Comparison of ENCODE assay signal across 27 cellular contexts in the genomic region with DNA sequence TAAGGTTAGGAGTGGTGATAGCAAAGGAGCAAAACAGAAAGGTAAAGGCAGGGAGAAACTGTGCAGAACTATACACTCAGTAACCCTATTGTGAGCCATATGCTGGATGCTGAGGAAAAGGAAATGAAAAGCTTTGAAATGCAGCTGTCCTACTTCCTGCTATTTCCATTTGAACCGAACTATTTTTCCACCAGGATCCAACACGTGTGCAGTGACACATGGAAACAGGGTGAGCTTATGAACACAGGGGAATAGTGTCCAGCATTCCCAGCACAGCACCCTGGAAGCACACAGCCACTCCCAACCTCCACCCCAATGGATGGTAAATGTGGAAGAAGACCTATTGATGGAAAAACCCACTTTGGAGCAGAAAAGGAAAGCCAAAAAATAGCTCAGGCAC.
"Had no signal": no experiment of that assay in that cellular context is flagged by ENCODE, and none has a peak within 500 bp of the region (broad histone marks: within the 10 kb centered on the region; RNA-seq: fewer than 3 reads in every experiment).

No MANE protein-coding gene starts in this region.

- ATAC-seq: activated naive CD4-positive, alpha-beta T cell treated with anti-CD3 and anti-CD28 coated beads, Interleukin-2, amount 50 U/mL, for 72 hours; T-cell had no signal

- H3K4me3 Mint-ChIP-seq: endodermal cell; naive B cell; neural crest cell; T-cell; T-helper 2 cell treated with Interferon-gamma antibody and Interleukin-4, amounts not matched to agents 5 μg/mL and 100 μg/mL, for 36 hours had no signal

- H3K27ac ChIP-seq: ascending aorta, brain microvascular endothelial cell, colonic mucosa, sigmoid colon, testis, vagina had no signal

- H3K9me3 ChIP-seq: ascending aorta, colonic mucosa, sigmoid colon, testis, vagina had no signal

- H3K36me3 ChIP-seq: ascending aorta, brain microvascular endothelial cell, colonic mucosa, sigmoid colon, vagina had no signal

- H3K4me1 Mint-ChIP-seq: naive B cell, T-cell had no signal

- H3K36me3 Mint-ChIP-seq: activated naive CD4-positive, alpha-beta T cell treated with anti-CD3 and anti-CD28 coated beads, Interleukin-2, amount 50 U/mL, for 72 hours; naive B cell had no signal

- H3K27me3 ChIP-seq: ascending aorta, brain microvascular endothelial cell, colonic mucosa, sigmoid colon, testis, vagina had no signal

- H3K9me3 Mint-ChIP-seq: activated naive CD4-positive, alpha-beta T cell treated with anti-CD3 and anti-CD28 coated beads, Interleukin-2, amount 50 U/mL, for 72 hours; endodermal cell; naive B cell; neural crest cell; T-cell; T-helper 2 cell treated with Interferon-gamma antibody and Interleukin-4, amounts not matched to agents 5 μg/mL and 100 μg/mL, for 36 hours had no signal

- H3K4me1 ChIP-seq: ascending aorta, colonic mucosa, sigmoid colon, testis, vagina had no signal

- DNase-seq: activated CD4-positive, alpha-beta T cell treated with anti-CD3 and anti-CD28 coated beads for 1 hour; activated CD4-positive, alpha-beta T cell treated with anti-CD3 and anti-CD28 coated beads, Interleukin-2, amount 50 U/mL, for 1 hour; activated gamma-delta T cell treated with Interleukin-2 at 50 U/mL for 16 hours; activated T-cell treated with anti-CD3 and anti-CD28 coated beads, Interleukin-2, amount 50 U/mL, for 1 hour; brain microvascular endothelial cell; central memory CD4-positive, alpha-beta T cell; colonic mucosa; endodermal cell; foreskin melanocyte; glutamatergic neuron; hypothalamus; mesenchymal stem cell; naive B cell; posterior cingulate gyrus; retina; sigmoid colon; stimulated activated CD4-positive, alpha-beta T cell treated with anti-CD3 and anti-CD28 coated beads, Interleukin-2, amount 100 ng/mL, for 48 hours; stimulated activated CD8-positive, alpha-beta memory T cell treated with anti-CD3 and anti-CD28 coated beads, Interleukin-4, amount 100 ng/mL, for 48 hours; stimulated activated naive CD4-positive, alpha-beta T cell; T-cell; testis; trophoblast cell had no signal

- H3K4me3 ChIP-seq: ascending aorta, colonic mucosa, sigmoid colon, testis, vagina had no signal

- H3K27me3 Mint-ChIP-seq: naive B cell, T-cell had no signal

- H3K27ac Mint-ChIP-seq: endodermal cell; naive B cell; T-cell; T-helper 2 cell treated with Interferon-gamma antibody and Interleukin-4, amounts not matched to agents 5 μg/mL and 100 μg/mL, for 36 hours had no signal
